1 cellular context compared by ENCODE assay signal in genomic region chr11:47948137-47948536, GRCh38.
TF ChIP-seq lines count a peak whose summit lies in the region.

No MANE protein-coding gene starts in this region.

TF ChIP-seq in K562, 482 proteins besides CTCF, POLR2A, EP300 and RAD21 (continued from another document and continues in another):
- TF ChIP-seq ZBTB49 (CRISPR knock-in tag; IDR thresholded peaks at IDR 0.05; ENCODE audit: borderline replicate concordance): no peak
- TF ChIP-seq FOXJ3 (CRISPR knock-in tag; IDR thresholded peaks at IDR 0.05): no peak
- peak; percentile 33; the same call in 1 of the 2 replicates for TF ChIP-seq ATF7 (IDR thresholded peaks at IDR 0.05)
- TF ChIP-seq SP1 (CRISPR knock-in tag; IDR thresholded peaks at IDR 0.05): 0 out of 2 replicates have a peak, but pooled peaks have one; percentile 22
- no peak for TF ChIP-seq SP2 (IDR thresholded peaks at IDR 0.05; ENCODE audit: extremely low read depth, low read depth, low read length, poor library complexity, severe bottlenecking)
- no peak for TF ChIP-seq CREBBP (IDR thresholded peaks at IDR 0.05; ENCODE audit: low read depth, low read length)
- peak; percentile 87; the same call in 1 of the 2 replicates for TF ChIP-seq SMARCA5 (IDR thresholded peaks at IDR 0.05)
- no peak for TF ChIP-seq DEAF1 (CRISPR knock-in tag; IDR thresholded peaks at IDR 0.05)
- peak; percentile 16; the same call in 1 of the 2 replicates for TF ChIP-seq GATAD2A (IDR thresholded peaks at IDR 0.05)
- TF ChIP-seq EGR1 (conservative IDR thresholded peaks at IDR 0.05): peak; percentile 96
- peak; percentile 41 to 62; a peak in 1 of 4 replicates for TF ChIP-seq KDM1A (IDR thresholded peaks at IDR 0.05)
- TF ChIP-seq SMAD1 (IDR thresholded peaks at IDR 0.05; ENCODE audit: low read depth, low read length, partially characterized antibody): no peak
- no peak for TF ChIP-seq STAT6 (CRISPR knock-in tag; IDR thresholded peaks at IDR 0.05)
- no peak for TF ChIP-seq ZNF3 (CRISPR knock-in tag; IDR thresholded peaks at IDR 0.05)
- TF ChIP-seq FUS (optimal IDR thresholded peaks at IDR 0.05; ENCODE audit: low read depth, low read length): no peak
- TF ChIP-seq PHF8 (IDR thresholded peaks at IDR 0.05; ENCODE audit: borderline replicate concordance, low read length): no peak
- TF ChIP-seq ZNF717 (CRISPR knock-in tag; IDR thresholded peaks at IDR 0.05): no peak
- no peak for TF ChIP-seq HNRNPK (IDR thresholded peaks at IDR 0.05; ENCODE audit: low read depth, low read length, poor library complexity, severe bottlenecking)
- TF ChIP-seq BACH1 (tag; IDR thresholded peaks at IDR 0.05): no peak
- TF ChIP-seq SRSF1 (IDR thresholded peaks at IDR 0.05; ENCODE audit: low read depth, low read length): no peak
- TF ChIP-seq NR1H2 (CRISPR knock-in tag; IDR thresholded peaks at IDR 0.05): no peak
- no peak for TF ChIP-seq RBFOX2 (IDR thresholded peaks at IDR 0.05; ENCODE audit: low read depth, low read length)
- TF ChIP-seq FOXJ2 (tag; IDR thresholded peaks at IDR 0.05): no peak
- no peak for TF ChIP-seq ARID3B (CRISPR knock-in tag; IDR thresholded peaks at IDR 0.05; ENCODE audit: borderline replicate concordance)
- no peak for TF ChIP-seq ZFX (CRISPR knock-in tag; IDR thresholded peaks at IDR 0.05)
- no peak for TF ChIP-seq MBD1 (CRISPR knock-in tag; IDR thresholded peaks at IDR 0.05)
- TF ChIP-seq ZNF184 (CRISPR knock-in tag; IDR thresholded peaks at IDR 0.05): no peak
- TF ChIP-seq GATA2 (CRISPR knock-in tag; IDR thresholded peaks at IDR 0.05): peak; percentile 61; the same call in 1 of the 2 replicates
- TF ChIP-seq GTF2E2 (tag; IDR thresholded peaks at IDR 0.05): no peak
- no peak for TF ChIP-seq CHD4 (IDR thresholded peaks at IDR 0.05; ENCODE audit: insufficient read depth, insufficient replicate concordance, low read depth, low read length, poor library complexity, severe bottlenecking)
- TF ChIP-seq YY1 (IDR thresholded peaks at IDR 0.05; ENCODE audit: borderline replicate concordance in 1 of 3, control insufficient read depth in 1 of 3, extremely low read depth in 1 of 3, insufficient read depth in 3 of 3, insufficient read length in 1 of 3, insufficient replicate concordance in 2 of 3, low read depth in 1 of 3, low read length in 2 of 3): peak in 1 of 3 experiments; percentile 20
- peak in 1 of 2 experiments; percentile 79; a peak in 1 of 4 replicates for TF ChIP-seq RCOR1 (IDR thresholded peaks at IDR 0.05; ENCODE audit: borderline replicate concordance in 1 of 2, low read depth in 2 of 2, low read length in 2 of 2)
- TF ChIP-seq ZNF140 (CRISPR knock-in tag; IDR thresholded peaks at IDR 0.05): no peak
- no peak for TF ChIP-seq ZNF785 (CRISPR knock-in tag; IDR thresholded peaks at IDR 0.05)
- TF ChIP-seq ARID3A (IDR thresholded peaks at IDR 0.05; ENCODE audit: borderline replicate concordance, low read depth, low read length): peak; percentile 68; the same call in 1 of the 2 replicates
- TF ChIP-seq TAF1 (IDR thresholded peaks at IDR 0.05; ENCODE audit: control insufficient read depth, extremely low read depth, insufficient read depth, low read length, severe bottlenecking): no peak
- TF ChIP-seq ZNF398 (CRISPR knock-in tag; IDR thresholded peaks at IDR 0.05): no peak
- no peak for TF ChIP-seq HOXB6 (CRISPR knock-in tag; IDR thresholded peaks at IDR 0.05; ENCODE audit: borderline replicate concordance)
- TF ChIP-seq MCM7 (IDR thresholded peaks at IDR 0.05): no peak
- no peak for TF ChIP-seq NFRKB (IDR thresholded peaks at IDR 0.05; ENCODE audit: low read depth)
- no peak for TF ChIP-seq REST (CRISPR knock-in tag; IDR thresholded peaks at IDR 0.05; ENCODE audit: low read depth)
- no peak for TF ChIP-seq ZNF146 (CRISPR knock-in tag; IDR thresholded peaks at IDR 0.05; ENCODE audit: unreplicated experiment)
- no peak for TF ChIP-seq ARHGAP35 (IDR thresholded peaks at IDR 0.05; ENCODE audit: partially characterized antibody)
- no peak for TF ChIP-seq ZNF143 (CRISPR knock-in tag; IDR thresholded peaks at IDR 0.05)
